ENCODE assay signal across 8 cellular contexts in genomic region chr11:57248780-57249383, GRCh38. TPM values are rescaled to one million over a fixed set of nuclear protein-coding genes. Genes with fewer than 3 reads are reported as not detected.
DNase-seq lines count a peak whose midpoint lies in the region; ATAC-seq and TF ChIP-seq lines count a peak whose summit lies in the region.

No MANE protein-coding gene starts in this region.

- H3K9me3 ChIP-seq in SJSA1 (replicated peaks): no peaks in the 10 kb centered on the region
- no peaks in the 10 kb centered on the region for H3K9me3 ChIP-seq in tibial nerve

- H3K27ac ChIP-seq in SJSA1: no peak overlapping the region
- H3K27ac ChIP-seq in tibial nerve: peak overlapping the region in 2 of 4 donors; percentile 20 to 21

- no peaks in the 10 kb centered on the region for H3K36me3 ChIP-seq in SJSA1
- H3K36me3 ChIP-seq in tibial nerve: no peaks in the 10 kb centered on the region

- TF ChIP-seq CTCF in GM10266 (IDR thresholded peaks at IDR 0.05; ENCODE audit: control insufficient read depth, insufficient read depth, low read depth, missing control alignments): peak; percentile 36
- peak; percentile 26 to 64 (median 51) for TF ChIP-seq CTCF in tibial nerve (IDR thresholded peaks at IDR 0.05)

- peaks cover 3% of the 10 kb centered on the region; the same call in 1 of the 2 replicates for H3K4me1 ChIP-seq in SJSA1 (replicated peaks)
- peaks cover 0 to 10% (median 0%) of the 10 kb centered on the region in 4 donors for H3K4me1 ChIP-seq in tibial nerve

- H3K27me3 ChIP-seq in SJSA1 (replicated peaks): no peaks in the 10 kb centered on the region
- no peaks in the 10 kb centered on the region for H3K27me3 ChIP-seq in tibial nerve

- 28 to 30% methylated on average over 9 of the region's 9 CpGs for WGBS in tibial nerve, 2 donors

- H3K4me3 ChIP-seq in SJSA1: no peak overlapping the region
- no peak overlapping the region for H3K4me3 ChIP-seq in tibial nerve

- ATAC-seq in GM21526 (IDR thresholded peaks at IDR 0.05; ENCODE audit: low FRiP score, unreplicated experiment): peak; percentile 59
- ATAC-seq in HG03097 (IDR thresholded peaks at IDR 0.05; ENCODE audit: low FRiP score, unreplicated experiment): no peak

- DNase-seq in GM10266 (ENCODE audit: extremely low spot score) (peak; percentile 49), KBM-7 (peak; percentile 69), SJSA1 (ENCODE audit: low read depth in 1 of 2, low spot score in 2 of 2) (peak; percentile 56 to 72), ecto neural progenitor cell (ENCODE audit: low spot score) (peak; percentile 88), lung microvascular endothelial cell (ENCODE audit: low read depth in 2 of 2) (peak; percentile 80 to 88), tibial nerve (ENCODE audit: low spot score in 2 of 2) (peak; percentile 29 to 67)

- in situ Hi-C loops in KBM-7 (cut with MboI; ENCODE audit: low pct_unique_long_range_greater_than_20kb, low sequenced_read_pairs): loop anchor here (10.0 to 25.0 kb wide), 2 partner anchors 114 to 412 kb away; no protein-coding TSS in a partner anchor

- TF ChIP-seq EP300 in tibial nerve (IDR thresholded peaks at IDR 0.05): no peak

- no peak for TF ChIP-seq POLR2A in tibial nerve (IDR thresholded peaks at IDR 0.05)

RNA-seq across cellular contexts. Expression of gene APLNR, which starts 11.8 kb away (rescaled TPM):
- not detected in 2 replicates for total RNA-seq in SJSA1 (2014; rRNA removed; shearing (Covaris generic))
- under 0.01 TPM in 2 replicates for total RNA-seq in lung microvascular endothelial cell
- 10 to 100 TPM in 1 of 4 donors, 1 to 10 TPM in 1, under 1 TPM in 2; 0.63 to 12.9 (median 2.0) TPM for total RNA-seq in tibial nerve
